In the genomic region with DNA sequence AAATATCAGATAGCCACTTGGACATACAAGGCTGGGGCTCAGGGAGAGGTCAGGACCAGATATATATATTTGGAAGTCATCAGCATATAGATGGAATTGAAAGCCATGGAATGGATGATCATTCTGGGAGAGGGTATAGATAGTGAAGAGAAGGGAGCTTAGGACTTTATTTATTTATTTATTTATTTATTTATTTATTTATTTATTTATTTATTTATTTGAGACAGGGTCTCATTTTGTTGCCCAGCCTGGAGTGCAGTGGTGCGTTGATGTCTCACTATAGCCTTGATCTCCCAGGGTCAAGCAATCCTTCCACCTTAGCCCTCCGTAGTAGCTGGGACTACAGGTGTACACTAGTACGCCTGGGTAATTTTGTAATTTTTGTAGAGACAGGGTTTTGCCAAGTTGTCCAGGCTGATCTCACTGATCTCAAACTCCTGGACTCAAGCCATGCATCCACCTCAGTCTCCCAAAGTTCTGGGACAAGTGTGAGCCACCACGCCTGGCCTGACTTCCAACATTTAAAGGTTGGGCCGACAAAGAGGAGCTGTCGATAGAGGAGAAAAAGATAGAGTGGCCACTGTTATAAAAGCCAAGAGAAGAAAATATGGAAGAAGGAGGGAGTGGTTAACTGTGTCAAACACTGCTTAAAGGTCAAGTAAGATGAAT, we compare ENCODE assay signal across 1 cellular context.
TF ChIP-seq lines count a peak whose summit lies in the region.

No MANE protein-coding gene starts in this region.

TF ChIP-seq in HEK293, 187 proteins besides CTCF, POLR2A, EP300 and RAD21 (continued from another document and continues in another):
- TF ChIP-seq ZBTB21 (tag by site-specific recombination; IDR thresholded peaks at IDR 0.05), result peak; percentile 69
- 0 out of 2 replicates have a peak, but pooled peaks have one; percentile 49 for TF ChIP-seq ZNF501 (tag by site-specific recombination; IDR thresholded peaks at IDR 0.05)
- no peak for TF ChIP-seq ZBTB6 (tag by site-specific recombination; IDR thresholded peaks at IDR 0.05)
- TF ChIP-seq BCL11A (tag by site-specific recombination; IDR thresholded peaks at IDR 0.05; ENCODE audit: low read depth), result no peak
- TF ChIP-seq, protein P1, sequence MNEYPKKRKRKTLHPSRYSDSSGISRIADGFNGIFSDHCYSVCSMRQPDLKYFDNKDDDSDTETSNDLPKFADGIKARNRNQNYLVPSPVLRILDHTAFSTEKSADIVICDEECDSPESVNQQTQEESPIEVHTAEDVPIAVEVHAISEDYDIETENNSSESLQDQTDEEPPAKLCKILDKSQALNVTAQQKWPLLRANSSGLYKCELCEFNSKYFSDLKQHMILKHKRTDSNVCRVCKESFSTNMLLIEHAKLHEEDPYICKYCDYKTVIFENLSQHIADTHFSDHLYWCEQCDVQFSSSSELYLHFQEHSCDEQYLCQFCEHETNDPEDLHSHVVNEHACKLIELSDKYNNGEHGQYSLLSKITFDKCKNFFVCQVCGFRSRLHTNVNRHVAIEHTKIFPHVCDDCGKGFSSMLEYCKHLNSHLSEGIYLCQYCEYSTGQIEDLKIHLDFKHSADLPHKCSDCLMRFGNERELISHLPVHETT (tag by site-specific recombination; IDR thresholded peaks at IDR 0.05), result peak; percentile 64; the same call in 1 of the 2 replicates
- TF ChIP-seq ZNF747 (tag by site-specific recombination; IDR thresholded peaks at IDR 0.05), result no peak
- TF ChIP-seq ZEB2 (tag by site-specific recombination; IDR thresholded peaks at IDR 0.05), result no peak
- TF ChIP-seq HOXD13 (CRISPR knock-in tag; IDR thresholded peaks at IDR 0.05; ENCODE audit: borderline replicate concordance), result no peak
- TF ChIP-seq ZNF302 (tag by site-specific recombination; IDR thresholded peaks at IDR 0.05; ENCODE audit: low read depth), result no peak
- TF ChIP-seq, protein P2, sequence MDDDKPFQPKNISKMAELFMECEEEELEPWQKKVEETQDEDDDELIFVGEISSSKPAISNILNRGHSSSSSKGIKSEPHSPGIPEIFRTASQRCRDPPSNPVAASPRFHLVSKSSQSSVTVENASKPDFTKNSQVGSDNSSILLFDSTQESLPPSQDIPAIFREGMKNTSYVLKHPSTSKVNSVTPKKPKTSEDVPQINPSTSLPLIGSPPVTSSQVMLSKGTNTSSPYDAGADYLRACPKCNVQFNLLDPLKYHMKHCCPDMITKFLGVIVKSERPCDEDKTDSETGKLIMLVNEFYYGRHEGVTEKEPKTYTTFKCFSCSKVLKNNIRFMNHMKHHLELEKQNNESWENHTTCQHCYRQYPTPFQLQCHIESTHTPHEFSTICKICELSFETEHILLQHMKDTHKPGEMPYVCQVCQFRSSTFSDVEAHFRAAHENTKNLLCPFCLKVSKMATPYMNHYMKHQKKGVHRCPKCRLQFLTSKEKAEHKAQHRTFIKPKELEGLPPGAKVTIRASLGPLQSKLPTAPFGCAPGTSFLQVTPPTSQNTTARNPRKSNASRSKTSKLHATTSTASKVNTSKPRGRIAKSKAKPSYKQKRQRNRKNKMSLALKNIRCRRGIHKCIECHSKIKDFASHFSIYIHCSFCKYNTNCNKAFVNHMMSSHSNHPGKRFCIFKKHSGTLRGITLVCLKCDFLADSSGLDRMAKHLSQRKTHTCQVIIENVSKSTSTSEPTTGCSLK (tag by site-specific recombination; IDR thresholded peaks at IDR 0.05), result no peak
- TF ChIP-seq ZNF223 (tag by site-specific recombination; IDR thresholded peaks at IDR 0.05), result no peak
- TF ChIP-seq MEIS1 (CRISPR knock-in tag; IDR thresholded peaks at IDR 0.05; ENCODE audit: borderline replicate concordance), result no peak
- TF ChIP-seq ZNF571 (tag by site-specific recombination; IDR thresholded peaks at IDR 0.05), result no peak
- TF ChIP-seq ZNF157 (tag by site-specific recombination; IDR thresholded peaks at IDR 0.05), result no peak
- no peak for TF ChIP-seq YY1 (tag by site-specific recombination; IDR thresholded peaks at IDR 0.05)
- TF ChIP-seq ZNF707 (tag by site-specific recombination; IDR thresholded peaks at IDR 0.05), result no peak
- no peak for TF ChIP-seq ZFP41 (tag by site-specific recombination; IDR thresholded peaks at IDR 0.05; ENCODE audit: borderline replicate concordance)
- 0 out of 2 replicates have a peak, but pooled peaks have one; percentile 8 for TF ChIP-seq ZNF23 (tag by site-specific recombination; IDR thresholded peaks at IDR 0.05; ENCODE audit: borderline replicate concordance)
- no peak for TF ChIP-seq SP2 (tag by site-specific recombination; IDR thresholded peaks at IDR 0.05)
- no peak for TF ChIP-seq ZNF214 (tag by site-specific recombination; IDR thresholded peaks at IDR 0.05; ENCODE audit: borderline replicate concordance)
- TF ChIP-seq ZNF48 (tag by site-specific recombination; IDR thresholded peaks at IDR 0.05), result no peak
- no peak for TF ChIP-seq ZNF239 (tag by site-specific recombination; IDR thresholded peaks at IDR 0.05)
- no peak for TF ChIP-seq SALL2 (tag by site-specific recombination; IDR thresholded peaks at IDR 0.05; ENCODE audit: borderline replicate concordance)
- TF ChIP-seq ZNF175 (tag by site-specific recombination; IDR thresholded peaks at IDR 0.05), result no peak
- TF ChIP-seq PRDM4 (tag by site-specific recombination; IDR thresholded peaks at IDR 0.05), result no peak
- no peak for TF ChIP-seq OSR2 (tag by site-specific recombination; IDR thresholded peaks at IDR 0.05)
- TF ChIP-seq, protein P3, sequence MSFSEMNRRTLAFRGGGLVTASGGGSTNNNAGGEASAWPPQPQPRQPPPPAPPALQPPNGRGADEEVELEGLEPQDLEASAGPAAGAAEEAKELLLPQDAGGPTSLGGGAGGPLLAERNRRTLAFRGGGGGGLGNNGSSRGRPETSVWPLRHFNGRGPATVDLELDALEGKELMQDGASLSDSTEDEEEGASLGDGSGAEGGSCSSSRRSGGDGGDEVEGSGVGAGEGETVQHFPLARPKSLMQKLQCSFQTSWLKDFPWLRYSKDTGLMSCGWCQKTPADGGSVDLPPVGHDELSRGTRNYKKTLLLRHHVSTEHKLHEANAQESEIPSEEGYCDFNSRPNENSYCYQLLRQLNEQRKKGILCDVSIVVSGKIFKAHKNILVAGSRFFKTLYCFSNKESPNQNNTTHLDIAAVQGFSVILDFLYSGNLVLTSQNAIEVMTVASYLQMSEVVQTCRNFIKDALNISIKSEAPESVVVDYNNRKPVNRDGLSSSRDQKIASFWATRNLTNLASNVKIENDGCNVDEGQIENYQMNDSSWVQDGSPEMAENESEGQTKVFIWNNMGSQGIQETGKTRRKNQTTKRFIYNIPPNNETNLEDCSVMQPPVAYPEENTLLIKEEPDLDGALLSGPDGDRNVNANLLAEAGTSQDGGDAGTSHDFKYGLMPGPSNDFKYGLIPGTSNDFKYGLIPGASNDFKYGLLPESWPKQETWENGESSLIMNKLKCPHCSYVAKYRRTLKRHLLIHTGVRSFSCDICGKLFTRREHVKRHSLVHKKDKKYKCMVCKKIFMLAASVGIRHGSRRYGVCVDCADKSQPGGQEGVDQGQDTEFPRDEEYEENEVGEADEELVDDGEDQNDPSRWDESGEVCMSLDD (tag by site-specific recombination; IDR thresholded peaks at IDR 0.05), result no peak
- TF ChIP-seq ZNF324 (tag by site-specific recombination; IDR thresholded peaks at IDR 0.05), result no peak
- no peak for TF ChIP-seq PBX3 (CRISPR knock-in tag; IDR thresholded peaks at IDR 0.05)
- TF ChIP-seq, protein P4, sequence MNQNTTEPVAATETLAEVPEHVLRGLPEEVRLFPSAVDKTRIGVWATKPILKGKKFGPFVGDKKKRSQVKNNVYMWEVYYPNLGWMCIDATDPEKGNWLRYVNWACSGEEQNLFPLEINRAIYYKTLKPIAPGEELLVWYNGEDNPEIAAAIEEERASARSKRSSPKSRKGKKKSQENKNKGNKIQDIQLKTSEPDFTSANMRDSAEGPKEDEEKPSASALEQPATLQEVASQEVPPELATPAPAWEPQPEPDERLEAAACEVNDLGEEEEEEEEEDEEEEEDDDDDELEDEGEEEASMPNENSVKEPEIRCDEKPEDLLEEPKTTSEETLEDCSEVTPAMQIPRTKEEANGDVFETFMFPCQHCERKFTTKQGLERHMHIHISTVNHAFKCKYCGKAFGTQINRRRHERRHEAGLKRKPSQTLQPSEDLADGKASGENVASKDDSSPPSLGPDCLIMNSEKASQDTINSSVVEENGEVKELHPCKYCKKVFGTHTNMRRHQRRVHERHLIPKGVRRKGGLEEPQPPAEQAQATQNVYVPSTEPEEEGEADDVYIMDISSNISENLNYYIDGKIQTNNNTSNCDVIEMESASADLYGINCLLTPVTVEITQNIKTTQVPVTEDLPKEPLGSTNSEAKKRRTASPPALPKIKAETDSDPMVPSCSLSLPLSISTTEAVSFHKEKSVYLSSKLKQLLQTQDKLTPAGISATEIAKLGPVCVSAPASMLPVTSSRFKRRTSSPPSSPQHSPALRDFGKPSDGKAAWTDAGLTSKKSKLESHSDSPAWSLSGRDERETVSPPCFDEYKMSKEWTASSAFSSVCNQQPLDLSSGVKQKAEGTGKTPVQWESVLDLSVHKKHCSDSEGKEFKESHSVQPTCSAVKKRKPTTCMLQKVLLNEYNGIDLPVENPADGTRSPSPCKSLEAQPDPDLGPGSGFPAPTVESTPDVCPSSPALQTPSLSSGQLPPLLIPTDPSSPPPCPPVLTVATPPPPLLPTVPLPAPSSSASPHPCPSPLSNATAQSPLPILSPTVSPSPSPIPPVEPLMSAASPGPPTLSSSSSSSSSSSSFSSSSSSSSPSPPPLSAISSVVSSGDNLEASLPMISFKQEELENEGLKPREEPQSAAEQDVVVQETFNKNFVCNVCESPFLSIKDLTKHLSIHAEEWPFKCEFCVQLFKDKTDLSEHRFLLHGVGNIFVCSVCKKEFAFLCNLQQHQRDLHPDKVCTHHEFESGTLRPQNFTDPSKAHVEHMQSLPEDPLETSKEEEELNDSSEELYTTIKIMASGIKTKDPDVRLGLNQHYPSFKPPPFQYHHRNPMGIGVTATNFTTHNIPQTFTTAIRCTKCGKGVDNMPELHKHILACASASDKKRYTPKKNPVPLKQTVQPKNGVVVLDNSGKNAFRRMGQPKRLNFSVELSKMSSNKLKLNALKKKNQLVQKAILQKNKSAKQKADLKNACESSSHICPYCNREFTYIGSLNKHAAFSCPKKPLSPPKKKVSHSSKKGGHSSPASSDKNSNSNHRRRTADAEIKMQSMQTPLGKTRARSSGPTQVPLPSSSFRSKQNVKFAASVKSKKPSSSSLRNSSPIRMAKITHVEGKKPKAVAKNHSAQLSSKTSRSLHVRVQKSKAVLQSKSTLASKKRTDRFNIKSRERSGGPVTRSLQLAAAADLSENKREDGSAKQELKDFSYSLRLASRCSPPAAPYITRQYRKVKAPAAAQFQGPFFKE (tag by site-specific recombination; IDR thresholded peaks at IDR 0.05; ENCODE audit: borderline replicate concordance), result no peak
- TF ChIP-seq HOXA7 (CRISPR knock-in tag; IDR thresholded peaks at IDR 0.05; ENCODE audit: borderline replicate concordance), result no peak
- no peak for TF ChIP-seq ZNF626 (tag by site-specific recombination; IDR thresholded peaks at IDR 0.05)
- TF ChIP-seq ZNF19 (tag by site-specific recombination; IDR thresholded peaks at IDR 0.05; ENCODE audit: low read depth), result peak; percentile 70; the same call in 1 of the 2 replicates
- TF ChIP-seq ZNF585B (tag by site-specific recombination; IDR thresholded peaks at IDR 0.05), result no peak
- peak; percentile 76; the same call in 1 of the 2 replicates for TF ChIP-seq AEBP2 (tag by site-specific recombination; IDR thresholded peaks at IDR 0.05; ENCODE audit: borderline replicate concordance)
- TF ChIP-seq ZNF211 (tag by site-specific recombination; IDR thresholded peaks at IDR 0.05; ENCODE audit: low read depth), result no peak
- TF ChIP-seq ZNF112 (tag by site-specific recombination; IDR thresholded peaks at IDR 0.05), result no peak
- no peak for TF ChIP-seq RBAK (tag by site-specific recombination; IDR thresholded peaks at IDR 0.05)
- no peak for TF ChIP-seq ZNF561 (tag by site-specific recombination; IDR thresholded peaks at IDR 0.05; ENCODE audit: borderline replicate concordance)
- TF ChIP-seq ZBTB8A (tag by site-specific recombination; IDR thresholded peaks at IDR 0.05), result peak; percentile 87
- TF ChIP-seq ZNF138 (tag by site-specific recombination; IDR thresholded peaks at IDR 0.05; ENCODE audit: borderline replicate concordance), result 0 out of 2 replicates have a peak, but pooled peaks have one; percentile 12
